16 cellular contexts compared by ENCODE assay signal in the genomic region with DNA sequence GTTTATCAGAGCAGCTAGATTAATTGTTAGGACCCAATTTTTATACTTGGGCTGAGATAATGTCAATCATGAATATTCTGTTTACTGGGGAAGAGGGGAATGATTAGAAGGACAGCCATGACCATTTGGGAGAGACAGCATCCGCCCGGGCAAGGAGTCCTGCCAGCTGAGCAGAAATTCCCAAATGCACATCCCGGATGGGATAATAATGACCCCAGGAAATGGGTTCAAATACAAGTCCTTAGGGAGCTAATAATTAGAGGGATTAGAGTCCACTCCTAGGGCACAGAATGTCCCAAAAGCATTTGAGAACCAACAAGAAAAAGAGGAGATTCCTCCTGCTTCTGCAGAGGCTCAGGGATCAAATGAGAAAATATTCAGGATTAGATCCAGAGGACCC.
"Had no signal": no experiment of that assay in that cellular context is flagged by ENCODE, and none has a peak within 500 bp of the region (broad histone marks: within the 10 kb centered on the region; RNA-seq: fewer than 3 reads in every experiment).

No MANE protein-coding gene starts in this region.

- H3K27ac Mint-ChIP-seq: stimulated activated naive CD8-positive, alpha-beta T cell treated with anti-CD3 and anti-CD28 coated beads, Interleukin-15, Interleukin-2, amounts not matched to agents 100 ng/mL and 50 ng/mL, for 24 hours had no signal

- H3K27me3 ChIP-seq: pancreas, testis had no signal

- ATAC-seq: activated CD4-positive, CD25-positive, alpha-beta regulatory T cell treated with anti-CD3 and anti-CD28 coated beads, Interleukin-2, amount 50 U/mL, for 24 hours; pancreas had no signal

- H3K36me3 ChIP-seq: lower lobe of right lung, pancreas had no signal

- H3K9ac ChIP-seq: SK-N-SH had no signal

- H3K4me1 ChIP-seq: pancreas had no signal

- H3K27ac ChIP-seq: pancreas had no signal

- H3K27me3 Mint-ChIP-seq: stimulated activated naive CD8-positive, alpha-beta T cell treated with anti-CD3 and anti-CD28 coated beads, Interleukin-15, Interleukin-2, amounts not matched to agents 100 ng/mL and 50 ng/mL, for 24 hours had no signal

- DNase-seq: activated CD4-positive, alpha-beta T cell treated with anti-CD3 and anti-CD28 coated beads, Interleukin-2, amount 50 U/mL, for 1 hour; activated CD8-positive, alpha-beta memory T cell treated with anti-CD3 and anti-CD28 coated beads for 24 hours; activated naive CD4-positive, alpha-beta T cell treated with Interleukin-2 at 50 U/mL for 16 hours; erythroblast; hippocampal formation; lower lobe of right lung; pancreas; SK-N-SH; small intestine; T-helper 1 cell; T1000 had no signal

- H3K4me2 ChIP-seq: SK-N-SH had no signal

- H3K4me3 Mint-ChIP-seq: mesothelial cell of epicardium; neural crest cell; stimulated activated naive CD8-positive, alpha-beta T cell treated with anti-CD3 and anti-CD28 coated beads, Interleukin-15, Interleukin-2, amounts not matched to agents 100 ng/mL and 50 ng/mL, for 24 hours had no signal

- H3K36me3 Mint-ChIP-seq: mesothelial cell of epicardium had no signal

- H3K9me3 ChIP-seq: lower lobe of right lung, pancreas, SK-N-SH, testis had no signal

- H3K9me3 Mint-ChIP-seq: stimulated activated naive CD8-positive, alpha-beta T cell treated with anti-CD3 and anti-CD28 coated beads, Interleukin-15, Interleukin-2, amounts not matched to agents 100 ng/mL and 50 ng/mL, for 24 hours had no signal

- H3K4me3 ChIP-seq: lower lobe of right lung, pancreas, testis had no signal
